ENCODE assay signal across 23 cellular contexts in genomic region chr2:41600460-41600859, GRCh38.
"Had no signal": no experiment of that assay in that cellular context is flagged by ENCODE, and none has a peak within 500 bp of the region (broad histone marks: within the 10 kb centered on the region; RNA-seq: fewer than 3 reads in every experiment).

No MANE protein-coding gene starts in this region.

- DNase-seq: activated CD4-positive, alpha-beta memory T cell treated with anti-CD3 and anti-CD28 coated beads, Interleukin-2, amount 10 ng/mL, durations not matched to agents 7 days and 5 days; activated CD4-positive, alpha-beta T cell treated with anti-CD3 and anti-CD28 coated beads for 36 hours; activated CD4-positive, alpha-beta T cell treated with anti-CD3 and anti-CD28 coated beads, Interleukin-2, amount 50 U/mL, for 1 hour; activated gamma-delta T cell; activated naive CD4-positive, alpha-beta T cell treated with anti-CD3 and anti-CD28 coated beads for 36 hours; activated T-cell treated with anti-CD3 and anti-CD28 coated beads for 4 hours; activated T-cell treated with anti-CD3 and anti-CD28 coated beads, Interleukin-2, amount 50 U/mL, for 48 hours; anterior cingulate cortex; body of pancreas; MM.1S; NCI-H1105; NCI-H1436; NCI-H1694 treated with DMSO at 0.1 percent for 48 hours; NCI-H2081; NCI-H510A treated with DMSO at 0.1 percent for 48 hours; NCI-H69; NK-92 treated with Interleukin-12 subunit alpha and Interleukin-12 subunit beta, amount 100 ng/mL, for 24 hours; T-cell; T-helper 2 cell; T1000; WERI-Rb-1 had no signal

- H3K4me3 ChIP-seq: body of pancreas, SK-N-MC had no signal

- ATAC-seq: activated CD4-positive, alpha-beta T cell treated with anti-CD3 and anti-CD28 coated beads for 36 hours; activated T-helper 17 cell treated with anti-CD3 and anti-CD28 coated beads, Interleukin-2, amount 50 U/mL, for 72 hours; body of pancreas; T-cell had no signal
